Comparison of ENCODE assay signal across 1 cellular context in genomic region chr5:61277190-61277589, GRCh38.
TF ChIP-seq lines count a peak whose summit lies in the region.

No MANE protein-coding gene starts in this region.

TF ChIP-seq in GM12878, 131 proteins besides CTCF, POLR2A, EP300 and RAD21 (continued from another document):
- no peak for TF ChIP-seq NKRF (conservative IDR thresholded peaks at IDR 0.05)
- TF ChIP-seq SREBF1 (IDR thresholded peaks at IDR 0.05; ENCODE audit: low read length) = no peak
